In genomic region chr12:120466560-120467315, GRCh38 we compare ENCODE assay signal across 6 cellular contexts. TPM values are rescaled to one million over a fixed set of nuclear protein-coding genes. Genes with fewer than 3 reads are reported as not detected.
DNase-seq lines count a peak whose midpoint lies in the region; ATAC-seq and TF ChIP-seq lines count a peak whose summit lies in the region.

No MANE protein-coding gene starts in this region.

- H3K36me3 Mint-ChIP-seq in CD4-positive, alpha-beta T cell (ENCODE audit: low read depth) = peaks cover 68% of the 10 kb centered on the region
- peaks cover 9 to 16% of the 10 kb centered on the region in 2 donors for H3K36me3 Mint-ChIP-seq in activated T-cell treated with anti-CD3 and anti-CD28 coated beads, Interleukin-2, amount 50 U/mL, for 72 hours (ENCODE audit: insufficient read depth in 2 of 2)

- peak in 8 of 10 experiments; percentile 15 to 53 (median 32) for DNase-seq in CD4-positive, alpha-beta T cell
- DNase-seq in NAMALWA (ENCODE audit: low spot score) (peak; percentile 78), lower lobe of right lung (no peak), omental fat pad (ENCODE audit: low spot score) (no peak), foreskin melanocyte (no peak)
- DNase-seq in activated T-cell treated with anti-CD3 and anti-CD28 coated beads, Interleukin-2, amount 50 U/mL, for 72 hours = peak; percentile 35 to 45

- intact Hi-C loops in CD4-positive, alpha-beta T cell (cut with DNase I, micrococcal nuclease) = loop anchor here (1.0 to 10.0 kb wide), 4 partner anchors 110 to 272 kb away; partner anchors contain the start of genes GCN1 (in 1 of the 2) and UNC119B (in 1 of the 2)
- intact Hi-C loops in lower lobe of right lung (cut with DNase I) = no loop called here

- POLR2A ChIA-PET in CD4-positive, alpha-beta T cell (lab: Charles Lee) = interaction anchor here (0.9 to 4.3 kb wide), 4 partner anchors 13 to 69 kb away, joined by 3 to 27 read pairs (median 4); partner anchors contain the start of gene DYNLL1

- peak overlapping the region; percentile 33 for H3K27ac Mint-ChIP-seq in CD4-positive, alpha-beta T cell
- H3K27ac Mint-ChIP-seq in activated T-cell treated with anti-CD3 and anti-CD28 coated beads, Interleukin-2, amount 50 U/mL, for 72 hours = peak overlapping the region; percentile 85

- no peak overlapping the region for H3K27ac ChIP-seq in CD4-positive, alpha-beta T cell (ENCODE audit: low read depth, low read length)
- no peak overlapping the region for H3K27ac ChIP-seq in lower lobe of right lung

- H3K27me3 Mint-ChIP-seq in CD4-positive, alpha-beta T cell = no peaks in the 10 kb centered on the region
- H3K27me3 Mint-ChIP-seq in activated T-cell treated with anti-CD3 and anti-CD28 coated beads, Interleukin-2, amount 50 U/mL, for 72 hours (ENCODE audit: low read depth) = no peaks in the 10 kb centered on the region

- H3K4me1 ChIP-seq in lower lobe of right lung = peaks cover 36% of the 10 kb centered on the region

- H3K36me3 ChIP-seq in lower lobe of right lung = peaks cover 59% of the 10 kb centered on the region

- H3K27me3 ChIP-seq in CD4-positive, alpha-beta T cell (ENCODE audit: control insufficient read depth, insufficient read depth, low read length) = no peaks in the 10 kb centered on the region
- no peaks in the 10 kb centered on the region for H3K27me3 ChIP-seq in lower lobe of right lung (ENCODE audit: low read depth)

- H3K9me3 Mint-ChIP-seq in CD4-positive, alpha-beta T cell = no peaks in the 10 kb centered on the region
- no peaks in the 10 kb centered on the region for H3K9me3 Mint-ChIP-seq in activated T-cell treated with anti-CD3 and anti-CD28 coated beads, Interleukin-2, amount 50 U/mL, for 72 hours

- peak; percentile 57 for TF ChIP-seq CTCF in CD4-positive, alpha-beta T cell (IDR thresholded peaks at IDR 0.05)
- TF ChIP-seq CTCF in lower lobe of right lung (IDR thresholded peaks at IDR 0.05) (peak; percentile 50), omental fat pad (IDR thresholded peaks at IDR 0.05) (no peak)

- ATAC-seq in CD4-positive, alpha-beta T cell (ENCODE audit: poor library complexity) = no peak
- no peak for ATAC-seq in activated T-cell treated with anti-CD3 and anti-CD28 coated beads, Interleukin-2, amount 50 U/mL, for 72 hours (replicated peaks in 1 of 2)
- ATAC-seq in lower lobe of right lung (no peak), omental fat pad (ENCODE audit: low FRiP score) (no peak)

- CTCF ChIA-PET in CD4-positive, alpha-beta T cell (lab: Charles Lee) = interaction anchor here (0.6 to 2.5 kb wide), 13 partner anchors 9 to 164 kb away, joined by 3 to 15 read pairs (median 3); partner anchors contain the start of genes DYNLL1, GATC, SIRT4 and TRIAP1

- H3K4me1 Mint-ChIP-seq in CD4-positive, alpha-beta T cell (ENCODE audit: low read depth) = peaks cover 42% of the 10 kb centered on the region
- H3K4me1 Mint-ChIP-seq in activated T-cell treated with anti-CD3 and anti-CD28 coated beads, Interleukin-2, amount 50 U/mL, for 72 hours (ENCODE audit: low read depth) = peaks cover 51% of the 10 kb centered on the region

- no peak overlapping the region for H3K4me3 ChIP-seq in lower lobe of right lung

- H3K4me3 Mint-ChIP-seq in CD4-positive, alpha-beta T cell = peak overlapping the region; percentile 60
- H3K4me3 Mint-ChIP-seq in activated T-cell treated with anti-CD3 and anti-CD28 coated beads, Interleukin-2, amount 50 U/mL, for 72 hours = peak overlapping the region in 1 of 2 donors; percentile 5

- H3K9me3 ChIP-seq in CD4-positive, alpha-beta T cell (ENCODE audit: control insufficient read depth, low read length) = no peaks in the 10 kb centered on the region
- H3K9me3 ChIP-seq in lower lobe of right lung = no peaks in the 10 kb centered on the region

RNA-seq across cellular contexts. Expression of gene SRSF9, which starts 2.8 kb away (rescaled TPM):
- 100 to 1,000 TPM; 124 TPM for total RNA-seq in CD4-positive, alpha-beta T cell
- 100 to 1,000 TPM; 158 to 165 TPM for total RNA-seq in activated T-cell treated with anti-CD3 and anti-CD28 coated beads, Interleukin-2, amount 50 U/mL, for 72 hours
- 115 TPM for total RNA-seq in lower lobe of right lung
- 10 to 100 TPM; 62.3 to 88.7 (median 71.4) TPM for total RNA-seq in omental fat pad

RNA-seq across cellular contexts. Expression of gene GATC, which starts 20.5 kb away (rescaled TPM):
- total RNA-seq in CD4-positive, alpha-beta T cell = 10 to 100 TPM; 18.6 to 19.4 TPM
- total RNA-seq in activated T-cell treated with anti-CD3 and anti-CD28 coated beads, Interleukin-2, amount 50 U/mL, for 72 hours = 10 to 100 TPM; 29.4 to 37.9 TPM
- total RNA-seq in lower lobe of right lung (31.7 TPM), omental fat pad (10 to 100 TPM; 22.8 to 30.7 (median 24.2) TPM)

RNA-seq across cellular contexts. Expression of gene TRIAP1, which starts 20.6 kb away (rescaled TPM):
- total RNA-seq in CD4-positive, alpha-beta T cell = 10 to 100 TPM; 33.0 to 34.3 TPM
- 10 to 100 TPM; 44.5 to 68.0 TPM for total RNA-seq in activated T-cell treated with anti-CD3 and anti-CD28 coated beads, Interleukin-2, amount 50 U/mL, for 72 hours
- 20.4 TPM for total RNA-seq in lower lobe of right lung
- 10 to 100 TPM; 11.3 to 21.6 (median 16.2) TPM for total RNA-seq in omental fat pad

RNA-seq across cellular contexts. Expression of gene COX6A1, which starts 28.8 kb away (rescaled TPM):
- total RNA-seq in CD4-positive, alpha-beta T cell = 100 to 1,000 TPM; 112 to 116 TPM
- total RNA-seq in activated T-cell treated with anti-CD3 and anti-CD28 coated beads, Interleukin-2, amount 50 U/mL, for 72 hours = 100 to 1,000 TPM; 282 to 295 TPM
- total RNA-seq in lower lobe of right lung (263 TPM), omental fat pad (100 to 1,000 TPM; 374 to 751 (median 529) TPM)

RNA-seq across cellular contexts. Expression of gene DYNLL1, which starts 29.2 kb away (rescaled TPM):
- 10 to 100 TPM; 23.6 to 24.5 TPM for total RNA-seq in CD4-positive, alpha-beta T cell
- total RNA-seq in activated T-cell treated with anti-CD3 and anti-CD28 coated beads, Interleukin-2, amount 50 U/mL, for 72 hours = 100 to 1,000 TPM; 115 to 119 TPM
- total RNA-seq in lower lobe of right lung (285 TPM), omental fat pad (100 to 1,000 TPM; 142 to 209 (median 175) TPM)

Comparison
In these comparisons a context has a peak if more than half of its experiments do, and no peak if none do; other contexts are left out.
1. DNase-seq: peak in CD4-positive, alpha-beta T cell (8 of 10), NAMALWA (single experiment) and activated T-cell treated with anti-CD3 and anti-CD28 coated beads, Interleukin-2, amount 50 U/mL, for 72 hours (2 of 2); none in lower lobe of right lung (single experiment), omental fat pad (single experiment) and foreskin melanocyte (single experiment).
2. CTCF ChIP-seq: peak in CD4-positive, alpha-beta T cell (single experiment) and lower lobe of right lung (single experiment); none in omental fat pad (0 of 3).